ENCODE assay signal across 8 cellular contexts in genomic region chr17:28643979-28644781, GRCh38. TPM values are rescaled to one million over a fixed set of nuclear protein-coding genes. Genes with fewer than 3 reads are reported as not detected.
DNase-seq lines count a peak whose midpoint lies in the region; ATAC-seq and TF ChIP-seq lines count a peak whose summit lies in the region.

No MANE protein-coding gene starts in this region.

- DNase-seq in NCI-H2081 (lab: John Stamatoyannopoulos, UW) = peak; percentile 10 to 35
- no peak for DNase-seq in NCI-H2081 treated with DMSO at 0.1 percent for 48 hours (lab: John Stamatoyannopoulos, UW)
- peak; percentile 13 for DNase-seq in NCI-H774 (lab: John Stamatoyannopoulos, UW)
- peak; percentile 11 for DNase-seq in activated T-helper 1 cell treated with anti-CD3 and anti-CD28 coated beads, Interleukin-12 subunit alpha, Interleukin-12 subunit beta, Interleukin-2, Interleukin-4 antibody, amounts not matched to agents 30 ng/mL and 10 ng/mL and 1 ng/mL, durations not matched to agents 14 hours and 24 hours and 36 hours (ENCODE audit: low spot score)
- DNase-seq in foreskin fibroblast = peak; percentile 45 to 76
- DNase-seq in nephron progenitor cell = peak; percentile 49
- no peak for DNase-seq in central memory CD4-positive, alpha-beta T cell

- peaks cover 33% of the 10 kb centered on the region for H3K4me1 Mint-ChIP-seq in activated T-helper 1 cell treated with anti-CD3 and anti-CD28 coated beads, Interleukin-12 subunit alpha, Interleukin-12 subunit beta, Interleukin-2, Interleukin-4 antibody, amounts not matched to agents 30 ng/mL and 10 ng/mL and 1 ng/mL, durations not matched to agents 14 hours and 24 hours and 36 hours (ENCODE audit: low read depth)
- H3K4me1 Mint-ChIP-seq in nephron progenitor cell = peaks cover 35% of the 10 kb centered on the region

- ATAC-seq in HG02623 (IDR thresholded peaks at IDR 0.05; ENCODE audit: unreplicated experiment) = peak; percentile 9

- intact Hi-C loops in activated T-helper 1 cell treated with anti-CD3 and anti-CD28 coated beads, Interleukin-12 subunit alpha, Interleukin-12 subunit beta, Interleukin-2, Interleukin-4 antibody, amounts not matched to agents 30 ng/mL and 10 ng/mL and 1 ng/mL, durations not matched to agents 14 hours and 24 hours and 36 hours (cut with micrococcal nuclease) = loop anchor here (1.0 to 10.0 kb wide), 5 partner anchors 68 to 281 kb away; partner anchors contain the start of genes ALDOC, PIGS and RPL23A

- peak overlapping the region; percentile 90 for H3K4me3 ChIP-seq in foreskin fibroblast (ENCODE audit: low read depth in 1 of 2, low read length in 2 of 2)

- TF ChIP-seq CTCF in foreskin fibroblast (IDR thresholded peaks at IDR 0.05; ENCODE audit: low read depth, low read length) = peak; percentile 40
- TF ChIP-seq CTCF in nephron progenitor cell (IDR thresholded peaks at IDR 0.05) = peak; percentile 62

- H3K36me3 Mint-ChIP-seq in activated T-helper 1 cell treated with anti-CD3 and anti-CD28 coated beads, Interleukin-12 subunit alpha, Interleukin-12 subunit beta, Interleukin-2, Interleukin-4 antibody, amounts not matched to agents 30 ng/mL and 10 ng/mL and 1 ng/mL, durations not matched to agents 14 hours and 24 hours and 36 hours (ENCODE audit: low read depth) = peaks cover 34% of the 10 kb centered on the region
- H3K36me3 Mint-ChIP-seq in nephron progenitor cell (ENCODE audit: low read depth) = peaks cover 52% of the 10 kb centered on the region

- H3K9me3 Mint-ChIP-seq in activated T-helper 1 cell treated with anti-CD3 and anti-CD28 coated beads, Interleukin-12 subunit alpha, Interleukin-12 subunit beta, Interleukin-2, Interleukin-4 antibody, amounts not matched to agents 30 ng/mL and 10 ng/mL and 1 ng/mL, durations not matched to agents 14 hours and 24 hours and 36 hours = no peaks in the 10 kb centered on the region
- H3K9me3 Mint-ChIP-seq in nephron progenitor cell = no peaks in the 10 kb centered on the region

- H3K4me3 Mint-ChIP-seq in activated T-helper 1 cell treated with anti-CD3 and anti-CD28 coated beads, Interleukin-12 subunit alpha, Interleukin-12 subunit beta, Interleukin-2, Interleukin-4 antibody, amounts not matched to agents 30 ng/mL and 10 ng/mL and 1 ng/mL, durations not matched to agents 14 hours and 24 hours and 36 hours = peak overlapping the region; percentile 91
- H3K4me3 Mint-ChIP-seq in nephron progenitor cell = peak overlapping the region; percentile 91

- H3K27ac Mint-ChIP-seq in activated T-helper 1 cell treated with anti-CD3 and anti-CD28 coated beads, Interleukin-12 subunit alpha, Interleukin-12 subunit beta, Interleukin-2, Interleukin-4 antibody, amounts not matched to agents 30 ng/mL and 10 ng/mL and 1 ng/mL, durations not matched to agents 14 hours and 24 hours and 36 hours = peak overlapping the region; percentile 82
- peak overlapping the region; percentile 6 for H3K27ac Mint-ChIP-seq in nephron progenitor cell

- H3K27me3 Mint-ChIP-seq in activated T-helper 1 cell treated with anti-CD3 and anti-CD28 coated beads, Interleukin-12 subunit alpha, Interleukin-12 subunit beta, Interleukin-2, Interleukin-4 antibody, amounts not matched to agents 30 ng/mL and 10 ng/mL and 1 ng/mL, durations not matched to agents 14 hours and 24 hours and 36 hours (ENCODE audit: insufficient read depth) = no peaks in the 10 kb centered on the region
- no peaks in the 10 kb centered on the region for H3K27me3 Mint-ChIP-seq in nephron progenitor cell (ENCODE audit: low read depth, poor library complexity)

RNA-seq across cellular contexts. Expression of gene BLTP2, which starts 0.8 kb away (rescaled TPM):
- total RNA-seq in activated T-helper 1 cell treated with anti-CD3 and anti-CD28 coated beads, Interleukin-12 subunit alpha, Interleukin-12 subunit beta, Interleukin-2, Interleukin-4 antibody, amounts not matched to agents 30 ng/mL and 10 ng/mL and 1 ng/mL, durations not matched to agents 14 hours and 24 hours and 36 hours = 210 and 212 TPM in 2 replicates

RNA-seq across cellular contexts. Expression of gene SDF2, which starts 17.5 kb away (rescaled TPM):
- 47.9 and 51.0 TPM in 2 replicates for total RNA-seq in activated T-helper 1 cell treated with anti-CD3 and anti-CD28 coated beads, Interleukin-12 subunit alpha, Interleukin-12 subunit beta, Interleukin-2, Interleukin-4 antibody, amounts not matched to agents 30 ng/mL and 10 ng/mL and 1 ng/mL, durations not matched to agents 14 hours and 24 hours and 36 hours

RNA-seq across cellular contexts. Expression of gene SUPT6H, which starts 17.8 kb away (rescaled TPM):
- total RNA-seq in activated T-helper 1 cell treated with anti-CD3 and anti-CD28 coated beads, Interleukin-12 subunit alpha, Interleukin-12 subunit beta, Interleukin-2, Interleukin-4 antibody, amounts not matched to agents 30 ng/mL and 10 ng/mL and 1 ng/mL, durations not matched to agents 14 hours and 24 hours and 36 hours = 106 and 108 TPM in 2 replicates

RNA-seq across cellular contexts. Expression of gene RSKR, which starts 30.2 kb away (rescaled TPM):
- total RNA-seq in activated T-helper 1 cell treated with anti-CD3 and anti-CD28 coated beads, Interleukin-12 subunit alpha, Interleukin-12 subunit beta, Interleukin-2, Interleukin-4 antibody, amounts not matched to agents 30 ng/mL and 10 ng/mL and 1 ng/mL, durations not matched to agents 14 hours and 24 hours and 36 hours = 38.4 and 42.9 TPM in 2 replicates

RNA-seq across cellular contexts. Expression of gene SPAG5, which starts 45.4 kb away (rescaled TPM):
- 81.9 and 83.1 TPM in 2 replicates for total RNA-seq in activated T-helper 1 cell treated with anti-CD3 and anti-CD28 coated beads, Interleukin-12 subunit alpha, Interleukin-12 subunit beta, Interleukin-2, Interleukin-4 antibody, amounts not matched to agents 30 ng/mL and 10 ng/mL and 1 ng/mL, durations not matched to agents 14 hours and 24 hours and 36 hours

Comparison
In these comparisons a context has a peak if more than half of its experiments do, and no peak if none do; other contexts are left out.
1. DNase-seq: peak in NCI-H2081 (2 of 2), NCI-H774 (single experiment), activated T-helper 1 cell treated with anti-CD3 and anti-CD28 coated beads, Interleukin-12 subunit alpha, Interleukin-12 subunit beta, Interleukin-2, Interleukin-4 antibody, amounts not matched to agents 30 ng/mL and 10 ng/mL and 1 ng/mL, durations not matched to agents 14 hours and 24 hours and 36 hours (single experiment), foreskin fibroblast (2 of 2) and nephron progenitor cell (single experiment); none in NCI-H2081 treated with DMSO at 0.1 percent for 48 hours (single experiment) and central memory CD4-positive, alpha-beta T cell (single experiment).